Comparison of ENCODE assay signal across 11 cellular contexts in the genomic region with DNA sequence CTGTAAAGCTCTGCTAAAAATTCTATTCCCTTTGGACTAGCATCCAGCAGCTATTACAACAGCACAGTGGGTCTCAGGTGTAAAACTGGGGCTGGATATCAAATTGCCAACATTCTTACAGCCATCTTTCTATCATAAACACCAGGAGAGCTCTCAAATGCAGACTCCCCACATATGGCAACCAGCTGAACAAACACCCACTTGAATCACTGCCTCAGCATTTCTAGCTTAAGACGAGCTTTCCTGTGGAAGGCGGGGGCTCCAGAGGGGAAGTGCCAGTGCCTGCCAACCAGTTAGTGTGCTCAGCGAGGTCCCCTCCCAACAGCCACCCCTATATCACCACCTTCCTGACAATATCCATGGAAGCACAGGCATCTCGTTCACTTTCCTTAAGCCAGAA.
DNase-seq lines count a peak whose midpoint lies in the region; ATAC-seq and TF ChIP-seq lines count a peak whose summit lies in the region.
"Had no signal": no experiment of that assay in that cellular context is flagged by ENCODE, and none has a peak within 500 bp of the region (broad histone marks: within the 10 kb centered on the region; RNA-seq: fewer than 3 reads in every experiment).

No MANE protein-coding gene starts in this region.

- ATAC-seq in HG02610 (IDR thresholded peaks at IDR 0.05; ENCODE audit: unreplicated experiment) (no peak), HG03571 (IDR thresholded peaks at IDR 0.05; ENCODE audit: unreplicated experiment) (no peak)

- H3K9ac ChIP-seq in stomach smooth muscle (ENCODE audit: low read length in 2 of 2) = peak overlapping the region in 1 of 2 donors; percentile 1

- H3K4me1 ChIP-seq in stomach smooth muscle (ENCODE audit: control insufficient read depth, insufficient read depth, low read length) = peaks cover 40% of the 10 kb centered on the region

- H3K36me3 ChIP-seq in stomach smooth muscle (ENCODE audit: control insufficient read depth in 2 of 2, insufficient read depth in 2 of 2, low read length in 2 of 2) = peaks cover 0 to 8% of the 10 kb centered on the region in 2 donors

- no peaks in the 10 kb centered on the region for H3K9me3 ChIP-seq in stomach smooth muscle (ENCODE audit: control insufficient read depth in 2 of 2, low read length in 2 of 2)

- H3K27ac ChIP-seq in stomach smooth muscle (ENCODE audit: low read length) = peak overlapping the region; percentile 85

- no peak for TF ChIP-seq CTCF in fibroblast of the aortic adventitia (IDR thresholded peaks at IDR 0.05; ENCODE audit: insufficient read depth, low read length)

- DNase-seq in HT1080 (ENCODE audit: low read depth) (peak; percentile 27), NCI-H748 treated with DMSO at 0.1 percent for 48 hours (lab: John Stamatoyannopoulos, UW) (peak; percentile 35), fibroblast of the aortic adventitia (ENCODE audit: low read depth) (peak; percentile 78), HK-2 (ENCODE audit: unreplicated experiment) (no peak)
- DNase-seq in activated CD8-positive, alpha-beta memory T cell treated with anti-CD3 and anti-CD28 coated beads, Interleukin-2, amount 50 U/mL, for 48 hours = no peak
- DNase-seq: effector CD8-positive, alpha-beta T cell; naive B cell; stimulated activated CD8-positive, alpha-beta memory T cell treated with anti-CD3 and anti-CD28 coated beads, Interleukin-4, amount 100 ng/mL, for 48 hours had no signal

- no peaks in the 10 kb centered on the region for H3K27me3 ChIP-seq in stomach smooth muscle (ENCODE audit: control insufficient read depth in 1 of 2, insufficient read depth in 2 of 2, low read length in 2 of 2)

- H3K4me3 ChIP-seq in fibroblast of the aortic adventitia (ENCODE audit: low read depth, low read length) (no peak overlapping the region), stomach smooth muscle (ENCODE audit: low read length in 2 of 2) (no peak overlapping the region)

Comparison
In these comparisons a context has a peak if more than half of its experiments do, and no peak if none do; other contexts are left out.
1. DNase-seq: peak in HT1080 (single experiment), NCI-H748 treated with DMSO at 0.1 percent for 48 hours (single experiment) and fibroblast of the aortic adventitia (single experiment); none in HK-2 (single experiment) and activated CD8-positive, alpha-beta memory T cell treated with anti-CD3 and anti-CD28 coated beads, Interleukin-2, amount 50 U/mL, for 48 hours (single experiment).